11 cellular contexts compared by ENCODE assay signal in the genomic region with DNA sequence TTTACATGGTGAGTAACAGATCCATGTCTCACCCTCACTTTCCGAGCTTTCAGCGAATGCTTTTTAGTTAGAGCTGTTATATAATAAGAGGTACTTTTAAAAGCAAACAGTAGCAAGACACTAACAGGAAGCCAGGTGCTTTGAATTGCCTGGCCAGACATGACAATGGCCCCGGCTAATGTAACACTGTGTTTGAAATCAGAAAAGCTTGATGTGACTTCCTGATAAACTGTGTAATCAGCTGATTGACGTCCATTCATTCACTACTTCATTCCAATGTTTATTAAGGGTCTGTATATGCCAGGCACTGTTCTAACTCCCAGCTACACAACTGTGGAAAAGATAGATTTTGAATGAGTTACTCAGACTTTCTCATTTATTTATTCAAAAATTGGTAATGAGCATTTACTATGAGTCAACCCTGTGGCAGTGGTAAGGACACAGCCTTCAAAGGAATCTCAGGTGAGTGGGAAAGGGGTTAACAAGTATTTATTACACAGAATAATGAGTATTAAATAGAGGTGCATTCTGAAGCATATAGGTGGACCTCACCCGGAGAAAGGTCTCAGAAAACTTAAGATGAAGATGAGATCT. TPM values are rescaled to one million over a fixed set of nuclear protein-coding genes. Genes with fewer than 3 reads are reported as not detected.
DNase-seq lines count a peak whose midpoint lies in the region; ATAC-seq and TF ChIP-seq lines count a peak whose summit lies in the region.
"Had no signal": no experiment of that assay in that cellular context is flagged by ENCODE, and none has a peak within 500 bp of the region (broad histone marks: within the 10 kb centered on the region; RNA-seq: fewer than 3 reads in every experiment).

No MANE protein-coding gene starts in this region.

- DNase-seq in ELR (ENCODE audit: low read depth) (peak; percentile 29), NCI-H2029 treated with DMSO at 0.1 percent for 48 hours (lab: John Stamatoyannopoulos, UW) (peak; percentile 95), coronary artery (ENCODE audit: low spot score) (no peak), Calu3 (no peak)
- DNase-seq in stimulated activated CD4-positive, alpha-beta T cell treated with anti-CD3 and anti-CD28 coated beads, Interleukin-4, amount 100 ng/mL, for 4 hours, result no peak
- DNase-seq in activated CD4-positive, alpha-beta T cell treated with anti-CD3 and anti-CD28 coated beads, Interleukin-2, amount 10 ng/mL, durations not matched to agents 24 days and 14 days, result no peak
- DNase-seq: DND-41 had no signal

- H3K27me3 Mint-ChIP-seq in activated CD4-positive, alpha-beta T cell treated with anti-CD3 and anti-CD28 coated beads, Interleukin-2, amount 10 ng/mL, durations not matched to agents 24 days and 14 days, result peaks cover 10% of the 10 kb centered on the region
- no peaks in the 10 kb centered on the region for H3K27me3 Mint-ChIP-seq in Calu3 (ENCODE audit: unreplicated experiment)

- no peaks in the 10 kb centered on the region for H3K9me3 Mint-ChIP-seq in activated CD4-positive, alpha-beta T cell treated with anti-CD3 and anti-CD28 coated beads, Interleukin-2, amount 10 ng/mL, durations not matched to agents 24 days and 14 days
- H3K9me3 Mint-ChIP-seq in Calu3 (ENCODE audit: low read depth, unreplicated experiment), result no peaks in the 10 kb centered on the region

- no peak for ATAC-seq in HG03442 (IDR thresholded peaks at IDR 0.05; ENCODE audit: unreplicated experiment)

- intact Hi-C loops in activated CD4-positive, alpha-beta T cell treated with anti-CD3 and anti-CD28 coated beads, Interleukin-2, amount 10 ng/mL, durations not matched to agents 24 days and 14 days (cut with micrococcal nuclease), result no loop called here
- intact Hi-C loops in Calu3 (cut with micrococcal nuclease; ENCODE audit: unreplicated experiment), result no loop called here

- no peaks in the 10 kb centered on the region for H3K36me3 ChIP-seq in rectal smooth muscle tissue (ENCODE audit: control insufficient read depth, insufficient read depth, low read length)

- H3K27ac ChIP-seq in coronary artery (peak overlapping the region; percentile 66 to 88), rectal smooth muscle tissue (ENCODE audit: low read depth, low read length) (peak overlapping the region; percentile 59)
- H3K27ac ChIP-seq: VCaP had no signal

- no peaks in the 10 kb centered on the region for H3K27me3 ChIP-seq in rectal smooth muscle tissue (ENCODE audit: control insufficient read depth, insufficient read depth, low read length)

- H3K4me1 Mint-ChIP-seq in activated CD4-positive, alpha-beta T cell treated with anti-CD3 and anti-CD28 coated beads, Interleukin-2, amount 10 ng/mL, durations not matched to agents 24 days and 14 days, result no peaks in the 10 kb centered on the region
- peaks cover 24% of the 10 kb centered on the region for H3K4me1 Mint-ChIP-seq in Calu3 (ENCODE audit: low read depth, unreplicated experiment)

- no peaks in the 10 kb centered on the region for H3K36me3 Mint-ChIP-seq in activated CD4-positive, alpha-beta T cell treated with anti-CD3 and anti-CD28 coated beads, Interleukin-2, amount 10 ng/mL, durations not matched to agents 24 days and 14 days (ENCODE audit: low read depth)
- H3K36me3 Mint-ChIP-seq in Calu3 (ENCODE audit: insufficient read depth, unreplicated experiment), result no peaks in the 10 kb centered on the region

- no peak overlapping the region for H3K4me3 Mint-ChIP-seq in activated CD4-positive, alpha-beta T cell treated with anti-CD3 and anti-CD28 coated beads, Interleukin-2, amount 10 ng/mL, durations not matched to agents 24 days and 14 days
- H3K4me3 Mint-ChIP-seq in Calu3 (ENCODE audit: low read depth, unreplicated experiment), result no peak overlapping the region

- TF ChIP-seq CTCF in coronary artery (IDR thresholded peaks at IDR 0.05), result no peak
- TF ChIP-seq CTCF in Calu3 (IDR thresholded peaks at IDR 0.05; ENCODE audit: unreplicated experiment), result no peak

- CTCF ChIA-PET in Calu3 (lab: Charles Lee), result no interaction called here

- no peak overlapping the region for H3K9ac ChIP-seq in rectal smooth muscle tissue (ENCODE audit: low read length)

- no peak overlapping the region for H3K27ac Mint-ChIP-seq in activated CD4-positive, alpha-beta T cell treated with anti-CD3 and anti-CD28 coated beads, Interleukin-2, amount 10 ng/mL, durations not matched to agents 24 days and 14 days
- H3K27ac Mint-ChIP-seq in Calu3 (ENCODE audit: unreplicated experiment), result no peak overlapping the region

- peak overlapping the region; percentile 37 for H3K4me3 ChIP-seq in coronary artery
- no peak overlapping the region for H3K4me3 ChIP-seq in rectal smooth muscle tissue (ENCODE audit: low read length)

- BruUV-seq in Calu3 (replicated peaks; lab: Mats Ljungman, UMichigan), result no TSS peak

- H3K4me1 ChIP-seq in rectal smooth muscle tissue (ENCODE audit: control insufficient read depth, insufficient read depth, low read length), result peaks cover 42% of the 10 kb centered on the region

RNA-seq across cellular contexts. Expression of a gene that starts 26.6 kb away (rescaled TPM):
- 0.14 and 0.40 TPM in 2 replicates for total RNA-seq in activated CD4-positive, alpha-beta T cell treated with anti-CD3 and anti-CD28 coated beads, Interleukin-2, amount 10 ng/mL, durations not matched to agents 24 days and 14 days
- total RNA-seq in Calu3 (2022), result 21.4 and 26.6 TPM in 2 replicates
- total RNA-seq: OCI-LY7 had no signal

Comparison
In these comparisons a context has a peak if more than half of its experiments do, and no peak if none do; other contexts are left out.
1. DNase-seq: peak in ELR (single experiment) and NCI-H2029 treated with DMSO at 0.1 percent for 48 hours (single experiment); none in coronary artery (single experiment), stimulated activated CD4-positive, alpha-beta T cell treated with anti-CD3 and anti-CD28 coated beads, Interleukin-4, amount 100 ng/mL, for 4 hours (0 of 2), activated CD4-positive, alpha-beta T cell treated with anti-CD3 and anti-CD28 coated beads, Interleukin-2, amount 10 ng/mL, durations not matched to agents 24 days and 14 days (single experiment) and Calu3 (single experiment).
2. RNA of a gene that starts 26.6 kb away (total RNA-seq): 21.4 to 26.6 TPM in Calu3; 0.14 to 0.40 TPM in activated CD4-positive, alpha-beta T cell treated with anti-CD3 and anti-CD28 coated beads, Interleukin-2, amount 10 ng/mL, durations not matched to agents 24 days and 14 days; every median in the first group is over 10 times any median in the second.